Comparison of ENCODE assay signal across 8 cellular contexts in genomic region chr22:42932857-42933782, GRCh38.
A peak's percentile ranks its signal among the peaks of the same experiment; 100 is the strongest.
DNase-seq lines count a peak whose midpoint lies in the region; ATAC-seq, FAIRE-seq and TF ChIP-seq lines count a peak whose summit lies in the region.

No MANE protein-coding gene starts in this region.

- peaks cover 0 to 96% (median 12%) of the 10 kb centered on the region in 11 experiments; a peak in 16 of 22 replicates for H4K20me1 ChIP-seq in BLaER1 treated with 17β-estradiol and CSF1 and Interleukin-3, amounts not matched to agents 10 nM and 100 nM
- 0 out of 2 replicates have a peak, but pooled peaks cover 3% of the 10 kb centered on the region for H4K20me1 ChIP-seq in OCI-LY3 (ENCODE audit: insufficient read depth, low read length)

- peak overlapping the region; percentile 75 to 92 (median 81) for H3K9ac ChIP-seq in BLaER1 treated with 17β-estradiol and CSF1 and Interleukin-3, amounts not matched to agents 10 nM and 100 nM
- peak overlapping the region; percentile 68 for H3K9ac ChIP-seq in OCI-LY3 (ENCODE audit: low read length)
- peak overlapping the region in 1 of 2 donors; percentile 44 for H3K9ac ChIP-seq in duodenal mucosa (ENCODE audit: low read depth in 1 of 2, low read length in 2 of 2)

- H3K27ac ChIP-seq in BLaER1 treated with 17β-estradiol and CSF1 and Interleukin-3, amounts not matched to agents 10 nM and 100 nM = peak overlapping the region; percentile 90 to 100 (median 95)
- peak overlapping the region; percentile 93 for H3K27ac ChIP-seq in OCI-LY3 (ENCODE audit: low read length)
- peak overlapping the region; percentile 81 for H3K27ac ChIP-seq in duodenal mucosa (ENCODE audit: low read depth, low read length)
- peak overlapping the region; percentile 71 to 89 (median 80) for H3K27ac ChIP-seq in pancreas

- H3K9me3 ChIP-seq in BLaER1 treated with 17β-estradiol and CSF1 and Interleukin-3, amounts not matched to agents 10 nM and 100 nM (replicated peaks in 1 of 11) = no peaks in the 10 kb centered on the region
- H3K9me3 ChIP-seq in OCI-LY3 (ENCODE audit: insufficient read depth, low read length) = no peaks in the 10 kb centered on the region
- H3K9me3 ChIP-seq in duodenal mucosa (ENCODE audit: control insufficient read depth in 1 of 2, low read length in 2 of 2) = no peaks in the 10 kb centered on the region
- no peaks in the 10 kb centered on the region for H3K9me3 ChIP-seq in pancreas

- 58 to 60% methylated on average over 11 of the region's 11 CpGs for WGBS in pancreas, 2 donors

- intact Hi-C loops in pancreas (cut with DNase I) = no loop called here

- peaks cover 0 to 7% (median 3%) of the 10 kb centered on the region in 11 experiments; a peak in 7 of 22 replicates for H3K36me3 ChIP-seq in BLaER1 treated with 17β-estradiol and CSF1 and Interleukin-3, amounts not matched to agents 10 nM and 100 nM
- no peaks in the 10 kb centered on the region for H3K36me3 ChIP-seq in OCI-LY3 (replicated peaks; ENCODE audit: low read depth, low read length)
- no peaks in the 10 kb centered on the region for H3K36me3 ChIP-seq in duodenal mucosa (ENCODE audit: control insufficient read depth in 1 of 2, insufficient read depth in 2 of 2, low read length in 2 of 2)
- H3K36me3 ChIP-seq in pancreas = no peaks in the 10 kb centered on the region

- DNase-seq in pancreas (peak in 1 of 6 donors; percentile 21), DMS79 (lab: John Stamatoyannopoulos, UW) (no peak), D721Med (ENCODE audit: insufficient read length, low spot score) (no peak), RPMI8226 (no peak)

- peak overlapping the region; percentile 84 to 100 (median 95) for H3K4me2 ChIP-seq in BLaER1 treated with 17β-estradiol and CSF1 and Interleukin-3, amounts not matched to agents 10 nM and 100 nM
- H3K4me2 ChIP-seq in OCI-LY3 (ENCODE audit: low read length) = peak overlapping the region; percentile 80

- H3K79me2 ChIP-seq in OCI-LY3 (ENCODE audit: low read length) = peaks cover 76% of the 10 kb centered on the region

- TF ChIP-seq CTCF in OCI-LY3 (IDR thresholded peaks at IDR 0.05; ENCODE audit: low read depth, low read length) = no peak
- TF ChIP-seq CTCF in pancreas (IDR thresholded peaks at IDR 0.05) = no peak
- no peak for TF ChIP-seq CTCF in D721Med (IDR thresholded peaks at IDR 0.05; ENCODE audit: insufficient read depth, missing control alignments)

- no peak for FAIRE-seq in pancreas (lab: Jason Lieb, UNC)
- no peak for FAIRE-seq in D721Med (lab: Jason Lieb, UNC)

- peak; percentile 52 for ATAC-seq in GM19351 (IDR thresholded peaks at IDR 0.05; ENCODE audit: unreplicated experiment)
- ATAC-seq in pancreas = no peak

- H2AFZ ChIP-seq in OCI-LY3 (ENCODE audit: low read depth, low read length) = no peak overlapping the region

- H3K4me3 ChIP-seq in BLaER1 treated with 17β-estradiol and CSF1 and Interleukin-3, amounts not matched to agents 10 nM and 100 nM = peak overlapping the region in 9 of 10 experiments; percentile 2 to 63 (median 47); a peak in 16 of 20 replicates
- H3K4me3 ChIP-seq in OCI-LY3 (ENCODE audit: low read length) (peak overlapping the region; percentile 67), duodenal mucosa (ENCODE audit: low read depth in 1 of 2, low read length in 2 of 2) (no peak overlapping the region), pancreas (no peak overlapping the region)

- H3K4me1 ChIP-seq in BLaER1 treated with 17β-estradiol and CSF1 and Interleukin-3, amounts not matched to agents 10 nM and 100 nM = peaks cover 93 to 100% (median 98%) of the 10 kb centered on the region in 10 experiments
- H3K4me1 ChIP-seq in OCI-LY3 (ENCODE audit: low read length) (peaks cover 94% of the 10 kb centered on the region), duodenal mucosa (ENCODE audit: control insufficient read depth in 1 of 2, insufficient read depth in 2 of 2, low read length in 2 of 2) (peaks cover 52 to 63% of the 10 kb centered on the region in 2 donors), pancreas (peaks cover 70 to 94% (median 84%) of the 10 kb centered on the region in 3 donors)

- no peaks in the 10 kb centered on the region for H3K27me3 ChIP-seq in BLaER1 treated with 17β-estradiol and CSF1 and Interleukin-3, amounts not matched to agents 10 nM and 100 nM
- no peaks in the 10 kb centered on the region for H3K27me3 ChIP-seq in OCI-LY3 (ENCODE audit: low read depth, low read length)
- H3K27me3 ChIP-seq in duodenal mucosa (ENCODE audit: control insufficient read depth in 1 of 2, insufficient read depth in 2 of 2, low read length in 2 of 2) = no peaks in the 10 kb centered on the region
- no peaks in the 10 kb centered on the region for H3K27me3 ChIP-seq in pancreas

Comparison
In these comparisons a context has a peak if more than half of its experiments do, and no peak if none do; other contexts are left out.
1. H3K4me3 ChIP-seq: peak in BLaER1 treated with 17β-estradiol and CSF1 and Interleukin-3, amounts not matched to agents 10 nM and 100 nM (9 of 10) and OCI-LY3 (single experiment); none in duodenal mucosa (0 of 2) and pancreas (0 of 4).
2. Peak in every context shown above with its lines, with median percentiles within 50 percentile points of each other: H3K27ac ChIP-seq.